ENCODE assay signal across 8 cellular contexts in genomic region chrX:115561605-115562491, GRCh38. TPM values are rescaled to one million over a fixed set of nuclear protein-coding genes. Genes with fewer than 3 reads are reported as not detected.
DNase-seq lines count a peak whose midpoint lies in the region; ATAC-seq and TF ChIP-seq lines count a peak whose summit lies in the region.

No MANE protein-coding gene starts in this region.

- H3K27ac ChIP-seq in layer of hippocampus (ENCODE audit: low read depth, low read length) (peak overlapping the region; percentile 71), stomach smooth muscle (ENCODE audit: low read length) (peak overlapping the region; percentile 81)

- H3K36me3 ChIP-seq in stomach smooth muscle (ENCODE audit: control insufficient read depth in 2 of 2, insufficient read depth in 2 of 2, low read length in 2 of 2), result no peaks in the 10 kb centered on the region

- H3K4me3 Mint-ChIP-seq in chondrocyte (ENCODE audit: unreplicated experiment), result peak overlapping the region; percentile 99
- no peak overlapping the region for H3K4me3 Mint-ChIP-seq in T-helper 17 cell

- DNase-seq in NCI-H69 (lab: John Stamatoyannopoulos, UW) (peak; percentile 86), chondrocyte (ENCODE audit: low spot score) (peak; percentile 90), T-helper 17 cell (no peak)

- H3K4me1 Mint-ChIP-seq in chondrocyte (ENCODE audit: low read depth) (peaks cover 56% of the 10 kb centered on the region), T-helper 17 cell (peaks cover 2% of the 10 kb centered on the region)

- peaks cover 4% of the 10 kb centered on the region for H3K36me3 Mint-ChIP-seq in chondrocyte (ENCODE audit: low read depth)
- no peaks in the 10 kb centered on the region for H3K36me3 Mint-ChIP-seq in T-helper 17 cell (ENCODE audit: low read depth)

- H3K9me3 Mint-ChIP-seq in chondrocyte (ENCODE audit: low read depth), result no peaks in the 10 kb centered on the region

- TF ChIP-seq CTCF in GM12875 (IDR thresholded peaks at IDR 0.05; ENCODE audit: borderline replicate concordance, insufficient read depth, low read depth, low read length) (no peak), chondrocyte (IDR thresholded peaks at IDR 0.05) (peak; percentile 68)

- H3K4me1 ChIP-seq in stomach smooth muscle (ENCODE audit: control insufficient read depth, insufficient read depth, low read length), result peaks cover 6% of the 10 kb centered on the region

- H3K27ac Mint-ChIP-seq in chondrocyte (ENCODE audit: unreplicated experiment) (peak overlapping the region; percentile 99), T-helper 17 cell (no peak overlapping the region)

- peak overlapping the region; percentile 65 to 78 for H3K9ac ChIP-seq in stomach smooth muscle (ENCODE audit: low read length in 2 of 2)

- H3K27me3 ChIP-seq in layer of hippocampus (ENCODE audit: control insufficient read depth, insufficient read depth, low read length), result no peaks in the 10 kb centered on the region
- peaks cover 0 to 14% of the 10 kb centered on the region in 2 donors for H3K27me3 ChIP-seq in stomach smooth muscle (ENCODE audit: control insufficient read depth in 1 of 2, insufficient read depth in 2 of 2, low read length in 2 of 2)

- H3K27me3 Mint-ChIP-seq in chondrocyte (ENCODE audit: low read depth) (no peaks in the 10 kb centered on the region), T-helper 17 cell (peaks cover 21% of the 10 kb centered on the region)

- ATAC-seq in HG02885 (IDR thresholded peaks at IDR 0.05; ENCODE audit: poor library complexity, unreplicated experiment), result peak; percentile 34
- no peak for ATAC-seq in T-helper 17 cell
- no peak for ATAC-seq in HG03135 (IDR thresholded peaks at IDR 0.05; ENCODE audit: unreplicated experiment)

- H3K9me3 ChIP-seq in stomach smooth muscle (ENCODE audit: control insufficient read depth in 2 of 2, low read length in 2 of 2) (no peaks in the 10 kb centered on the region), T-helper 17 cell (ENCODE audit: control insufficient read depth, low read length, poor library complexity, severe bottlenecking) (no peaks in the 10 kb centered on the region)

- H3K4me3 ChIP-seq in GM12875 (ENCODE audit: low read depth, low read length), result peak overlapping the region; percentile 76
- peak overlapping the region; percentile 80 to 87 for H3K4me3 ChIP-seq in stomach smooth muscle (ENCODE audit: low read length in 2 of 2)

RNA-seq across cellular contexts. Expression of gene PLS3, which starts 0.9 kb away (rescaled TPM):
- total RNA-seq in chondrocyte (587 to 660 TPM (median 642 TPM) in 3 replicates), T-helper 17 cell (1 to 10 TPM in 1 of 2 donors, not detected in 1; 1.0 TPM)

Comparison
In these comparisons a context has a peak if more than half of its experiments do, and no peak if none do; other contexts are left out.
1. DNase-seq: peak in NCI-H69 (single experiment) and chondrocyte (single experiment); none in T-helper 17 cell (0 of 3).
2. RNA of gene PLS3, which starts 0.9 kb away (total RNA-seq): 587 to 660 TPM in chondrocyte; 1.0 TPM in T-helper 17 cell; every median in the first group is over 100 times any median in the second.